In genomic region chr3:72183489-72183888, GRCh38 we compare ENCODE assay signal across 8 cellular contexts.
"Had no signal": no experiment of that assay in that cellular context is flagged by ENCODE, and none has a peak within 500 bp of the region (broad histone marks: within the 10 kb centered on the region; RNA-seq: fewer than 3 reads in every experiment).

No MANE protein-coding gene starts in this region.

- H3K27ac ChIP-seq: GM23248 had no signal

- H3K36me3 ChIP-seq: HAP-1 had no signal

- DNase-seq: GM23248, GOT3, H7, H9, HCEC 1CT, HFFc6 had no signal

- H3K4me3 ChIP-seq: GM23248, GM23338, HAP-1 had no signal

- H3K4me1 ChIP-seq: HAP-1 had no signal

- H3K4me2 ChIP-seq: GM23338 had no signal
